ENCODE assay signal across 17 cellular contexts in genomic region chr12:52655720-52656124, GRCh38. TPM values are rescaled to one million over a fixed set of nuclear protein-coding genes. Genes with fewer than 3 reads are reported as not detected.
A peak's percentile ranks its signal among the peaks of the same experiment; 100 is the strongest.
DNase-seq lines count a peak whose midpoint lies in the region; ATAC-seq and TF ChIP-seq lines count a peak whose summit lies in the region.
"Had no signal": no experiment of that assay in that cellular context is flagged by ENCODE, and none has a peak within 500 bp of the region (broad histone marks: within the 10 kb centered on the region; RNA-seq: fewer than 3 reads in every experiment).

No MANE protein-coding gene starts in this region.

- no peaks in the 10 kb centered on the region for H3K4me1 ChIP-seq in upper lobe of right lung
- H3K4me1 ChIP-seq: gastrocnemius medialis had no signal

- peak; percentile 61 for DNase-seq in Right ventricle myocardium superior
- no peak for DNase-seq in cardiac septum (ENCODE audit: low spot score)
- DNase-seq in upper lobe of right lung, result no peak
- DNase-seq in HuH-7 (ENCODE audit: low spot score), result no peak
- DNase-seq in activated CD4-positive, alpha-beta T cell treated with anti-CD3 and anti-CD28 coated beads for 48 hours, result no peak
- DNase-seq: activated CD4-positive, alpha-beta T cell treated with anti-CD3 and anti-CD28 coated beads, Interleukin-2, amount 10 ng/mL, durations not matched to agents 7 days and 5 days; activated T-cell treated with anti-CD3 and anti-CD28 coated beads, Interleukin-2, amount 50 U/mL, for 24 hours; gastrocnemius medialis; immature natural killer cell; KG1; NCI-H1436 treated with DMSO at 0.1 percent for 48 hours; NCI-H69; small intestine; stimulated activated naive CD8-positive, alpha-beta T cell treated with anti-CD3 and anti-CD28 coated beads, Interleukin-15, Interleukin-2, amounts not matched to agents 100 U/mL and 50 U/mL, for 24 hours had no signal

- intact Hi-C loops in Right ventricle myocardium superior (cut with DNase I), result no loop called here
- intact Hi-C loops in cardiac septum (cut with DNase I), result no loop called here
- intact Hi-C loops in upper lobe of right lung (cut with DNase I), result no loop called here

- H3K36me3 ChIP-seq in upper lobe of right lung, result no peaks in the 10 kb centered on the region
- H3K36me3 ChIP-seq: gastrocnemius medialis had no signal

- TF ChIP-seq CTCF in upper lobe of right lung (IDR thresholded peaks at IDR 0.05), result no peak

- H3K27ac ChIP-seq in upper lobe of right lung, result no peak overlapping the region
- H3K27ac ChIP-seq: gastrocnemius medialis had no signal

- ATAC-seq in Right ventricle myocardium superior (ENCODE audit: poor library complexity) (peak; percentile 78), esophagus mucosa (peak; percentile 44), upper lobe of right lung (peak; percentile 59)
- ATAC-seq: gastrocnemius medialis; stimulated activated naive CD8-positive, alpha-beta T cell treated with anti-CD3 and anti-CD28 coated beads, Interleukin-15, Interleukin-2, amounts not matched to agents 100 U/mL and 50 U/mL, for 24 hours had no signal

- H3K27me3 ChIP-seq in upper lobe of right lung, result peaks cover 6% of the 10 kb centered on the region

- H3K9me3 ChIP-seq in upper lobe of right lung, result no peaks in the 10 kb centered on the region
- H3K9me3 ChIP-seq: gastrocnemius medialis had no signal

- no peak overlapping the region for H3K4me3 ChIP-seq in upper lobe of right lung
- H3K4me3 ChIP-seq: gastrocnemius medialis had no signal

RNA-seq across cellular contexts. Expression of gene KRT2, which starts 3.7 kb away (rescaled TPM):
- total RNA-seq in Right ventricle myocardium superior, result not detected
- total RNA-seq in cardiac septum, result not detected
- total RNA-seq in esophagus mucosa, result not detected
- not detected for total RNA-seq in upper lobe of right lung
- total RNA-seq: gastrocnemius medialis, mucosa of gallbladder, osteoblast had no signal

RNA-seq across cellular contexts. Expression of gene KRT1, which starts 24.5 kb away (rescaled TPM):
- not detected for total RNA-seq in Right ventricle myocardium superior
- not detected for total RNA-seq in cardiac septum
- total RNA-seq in esophagus mucosa, result 2.5 TPM
- 3.5 TPM for total RNA-seq in upper lobe of right lung
- total RNA-seq: gastrocnemius medialis, osteoblast had no signal

RNA-seq across cellular contexts. Expression of gene KRT73, which starts 37.4 kb away (rescaled TPM):
- total RNA-seq in Right ventricle myocardium superior (not detected), cardiac septum (not detected), esophagus mucosa (not detected), upper lobe of right lung (0.52 TPM)
- total RNA-seq: gastrocnemius medialis, mucosa of gallbladder, osteoblast had no signal

RNA-seq across cellular contexts. Expression of gene KRT77, which starts 47.6 kb away (rescaled TPM):
- not detected for total RNA-seq in Right ventricle myocardium superior
- total RNA-seq in cardiac septum, result not detected
- not detected for total RNA-seq in esophagus mucosa
- total RNA-seq in upper lobe of right lung, result not detected
- total RNA-seq: activated CD4-positive, alpha-beta T cell treated with anti-CD3 and anti-CD28 coated beads, Interleukin-2, amount 10 ng/mL, durations not matched to agents 7 days and 5 days; gastrocnemius medialis; mucosa of gallbladder; osteoblast had no signal

RNA-seq across cellular contexts. Expression of gene KRT72, which starts 54.5 kb away (rescaled TPM):
- total RNA-seq in Right ventricle myocardium superior (not detected), cardiac septum (not detected), esophagus mucosa (not detected), upper lobe of right lung (not detected)
- total RNA-seq: gastrocnemius medialis, mucosa of gallbladder, osteoblast had no signal
